ENCODE assay signal across 1 cellular context in genomic region chr19:1609680-1610474, GRCh38.
TF ChIP-seq lines count a peak whose summit lies in the region.

No MANE protein-coding gene starts in this region.

TF ChIP-seq in GM23338, 12 proteins besides CTCF, POLR2A, EP300 and RAD21:
- TF ChIP-seq NANOG (IDR thresholded peaks at IDR 0.05; ENCODE audit: borderline replicate concordance) (no peak), ZNF462 (CRISPR knock-in tag; IDR thresholded peaks at IDR 0.05) (no peak), ZNF331 (CRISPR knock-in tag; IDR thresholded peaks at IDR 0.05; ENCODE audit: low read depth) (no peak), EZH2 (IDR thresholded peaks at IDR 0.05; ENCODE audit: low read depth, unreplicated experiment) (no peak), POLR2AphosphoS5 (IDR thresholded peaks at IDR 0.05; ENCODE audit: low read depth) (no peak), ZNF114 (CRISPR knock-in tag; IDR thresholded peaks at IDR 0.05) (no peak), STAT1 (IDR thresholded peaks at IDR 0.05; ENCODE audit: unreplicated experiment) (no peak), EZH2phosphoT487 (IDR thresholded peaks at IDR 0.05; ENCODE audit: unreplicated experiment) (no peak), CREB1 (CRISPR knock-in tag; IDR thresholded peaks at IDR 0.05; ENCODE audit: low read depth) (no peak), JUNB (IDR thresholded peaks at IDR 0.05; ENCODE audit: unreplicated experiment) (no peak)
- TF ChIP-seq, protein P1, sequence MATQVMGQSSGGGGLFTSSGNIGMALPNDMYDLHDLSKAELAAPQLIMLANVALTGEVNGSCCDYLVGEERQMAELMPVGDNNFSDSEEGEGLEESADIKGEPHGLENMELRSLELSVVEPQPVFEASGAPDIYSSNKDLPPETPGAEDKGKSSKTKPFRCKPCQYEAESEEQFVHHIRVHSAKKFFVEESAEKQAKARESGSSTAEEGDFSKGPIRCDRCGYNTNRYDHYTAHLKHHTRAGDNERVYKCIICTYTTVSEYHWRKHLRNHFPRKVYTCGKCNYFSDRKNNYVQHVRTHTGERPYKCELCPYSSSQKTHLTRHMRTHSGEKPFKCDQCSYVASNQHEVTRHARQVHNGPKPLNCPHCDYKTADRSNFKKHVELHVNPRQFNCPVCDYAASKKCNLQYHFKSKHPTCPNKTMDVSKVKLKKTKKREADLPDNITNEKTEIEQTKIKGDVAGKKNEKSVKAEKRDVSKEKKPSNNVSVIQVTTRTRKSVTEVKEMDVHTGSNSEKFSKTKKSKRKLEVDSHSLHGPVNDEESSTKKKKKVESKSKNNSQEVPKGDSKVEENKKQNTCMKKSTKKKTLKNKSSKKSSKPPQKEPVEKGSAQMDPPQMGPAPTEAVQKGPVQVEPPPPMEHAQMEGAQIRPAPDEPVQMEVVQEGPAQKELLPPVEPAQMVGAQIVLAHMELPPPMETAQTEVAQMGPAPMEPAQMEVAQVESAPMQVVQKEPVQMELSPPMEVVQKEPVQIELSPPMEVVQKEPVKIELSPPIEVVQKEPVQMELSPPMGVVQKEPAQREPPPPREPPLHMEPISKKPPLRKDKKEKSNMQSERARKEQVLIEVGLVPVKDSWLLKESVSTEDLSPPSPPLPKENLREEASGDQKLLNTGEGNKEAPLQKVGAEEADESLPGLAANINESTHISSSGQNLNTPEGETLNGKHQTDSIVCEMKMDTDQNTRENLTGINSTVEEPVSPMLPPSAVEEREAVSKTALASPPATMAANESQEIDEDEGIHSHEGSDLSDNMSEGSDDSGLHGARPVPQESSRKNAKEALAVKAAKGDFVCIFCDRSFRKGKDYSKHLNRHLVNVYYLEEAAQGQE (IDR thresholded peaks at IDR 0.05; ENCODE audit: unreplicated experiment), result no peak
- TF ChIP-seq, protein P2, sequence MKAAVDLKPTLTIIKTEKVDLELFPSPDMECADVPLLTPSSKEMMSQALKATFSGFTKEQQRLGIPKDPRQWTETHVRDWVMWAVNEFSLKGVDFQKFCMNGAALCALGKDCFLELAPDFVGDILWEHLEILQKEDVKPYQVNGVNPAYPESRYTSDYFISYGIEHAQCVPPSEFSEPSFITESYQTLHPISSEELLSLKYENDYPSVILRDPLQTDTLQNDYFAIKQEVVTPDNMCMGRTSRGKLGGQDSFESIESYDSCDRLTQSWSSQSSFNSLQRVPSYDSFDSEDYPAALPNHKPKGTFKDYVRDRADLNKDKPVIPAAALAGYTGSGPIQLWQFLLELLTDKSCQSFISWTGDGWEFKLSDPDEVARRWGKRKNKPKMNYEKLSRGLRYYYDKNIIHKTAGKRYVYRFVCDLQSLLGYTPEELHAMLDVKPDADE (IDR thresholded peaks at IDR 0.05), result no peak
